8 cellular contexts compared by ENCODE assay signal in genomic region chr1:200483491-200484143, GRCh38.
A peak's percentile ranks its signal among the peaks of the same experiment; 100 is the strongest.
DNase-seq lines count a peak whose midpoint lies in the region; ATAC-seq and TF ChIP-seq lines count a peak whose summit lies in the region.

No MANE protein-coding gene starts in this region.

- H3K27me3 ChIP-seq in RWPE2 (ENCODE audit: insufficient read depth, poor library complexity, severe bottlenecking), result no peaks in the 10 kb centered on the region

- intact Hi-C loops in cardiac septum (cut with DNase I), result loop anchor here (10.0 kb wide), 1 partner anchor 349 kb away; no protein-coding TSS in a partner anchor

- no peaks in the 10 kb centered on the region for H3K36me3 ChIP-seq in RWPE2 (ENCODE audit: low read depth)

- H3K27ac ChIP-seq in RWPE2 (ENCODE audit: poor library complexity, severe bottlenecking), result peak overlapping the region; percentile 68

- TF ChIP-seq CTCF in RWPE2 (IDR thresholded peaks at IDR 0.05; ENCODE audit: poor library complexity, severe bottlenecking), result no peak
- no peak for TF ChIP-seq CTCF in astrocyte of the cerebellum (IDR thresholded peaks at IDR 0.05; ENCODE audit: low read depth, low read length, missing control alignments)
- TF ChIP-seq CTCF in omental fat pad (IDR thresholded peaks at IDR 0.05), result no peak

- in situ Hi-C loops in ACHN (cut with HindIII; ENCODE audit: low pct_ligation_motif_present, low pct_unique_long_range_greater_than_20kb, low sequenced_read_pairs), result loop anchor here (25.0 kb wide), 1 partner anchor 196 kb away; no protein-coding TSS in a partner anchor
- in situ Hi-C loops in astrocyte of the cerebellum (cut with HindIII; ENCODE audit: low sequenced_read_pairs), result no loop called here

- H3K4me1 ChIP-seq in RWPE2 (ENCODE audit: insufficient read depth, poor library complexity, severe bottlenecking), result peaks cover 25% of the 10 kb centered on the region

- DNase-seq in ACHN, result peak; percentile 97
- DNase-seq in RWPE2 (ENCODE audit: low spot score), result peak; percentile 92
- peak; percentile 96 for DNase-seq in astrocyte of the cerebellum (ENCODE audit: low read depth)
- no peak for DNase-seq in omental fat pad (ENCODE audit: low spot score)
- no peak for DNase-seq in NCI-H1105 (lab: John Stamatoyannopoulos, UW)
- no peak for DNase-seq in cardiac septum (ENCODE audit: low spot score)

- ATAC-seq in GM19035 (IDR thresholded peaks at IDR 0.05; ENCODE audit: unreplicated experiment), result peak; percentile 98
- ATAC-seq in HG03066 (IDR thresholded peaks at IDR 0.05; ENCODE audit: low read depth, unreplicated experiment), result peak; percentile 99
- peak; percentile 99 for ATAC-seq in RWPE2 (ENCODE audit: low read depth)
- peak; percentile 95 for ATAC-seq in omental fat pad (ENCODE audit: low FRiP score)

- no peaks in the 10 kb centered on the region for H3K9me3 ChIP-seq in RWPE2 (ENCODE audit: severe bottlenecking)

- no peak overlapping the region for H3K4me3 ChIP-seq in RWPE2 (ENCODE audit: severe bottlenecking)
- H3K4me3 ChIP-seq in astrocyte of the cerebellum (ENCODE audit: low read depth, low read length), result no peak overlapping the region

Comparison
In these comparisons a context has a peak if more than half of its experiments do, and no peak if none do; other contexts are left out.
1. DNase-seq: peak in ACHN (single experiment), RWPE2 (single experiment) and astrocyte of the cerebellum (single experiment); none in omental fat pad (single experiment), NCI-H1105 (single experiment) and cardiac septum (single experiment).
2. Peak in every context shown above with its lines, with median percentiles within 50 percentile points of each other: ATAC-seq.